1 cellular context compared by ENCODE assay signal in genomic region chr11:4060182-4060923, GRCh38.
TF ChIP-seq lines count a peak whose summit lies in the region.

No MANE protein-coding gene starts in this region.

TF ChIP-seq in HepG2, 621 proteins besides CTCF, POLR2A, EP300 and RAD21 (continued from another document and continues in another):
- TF ChIP-seq, protein P1, sequence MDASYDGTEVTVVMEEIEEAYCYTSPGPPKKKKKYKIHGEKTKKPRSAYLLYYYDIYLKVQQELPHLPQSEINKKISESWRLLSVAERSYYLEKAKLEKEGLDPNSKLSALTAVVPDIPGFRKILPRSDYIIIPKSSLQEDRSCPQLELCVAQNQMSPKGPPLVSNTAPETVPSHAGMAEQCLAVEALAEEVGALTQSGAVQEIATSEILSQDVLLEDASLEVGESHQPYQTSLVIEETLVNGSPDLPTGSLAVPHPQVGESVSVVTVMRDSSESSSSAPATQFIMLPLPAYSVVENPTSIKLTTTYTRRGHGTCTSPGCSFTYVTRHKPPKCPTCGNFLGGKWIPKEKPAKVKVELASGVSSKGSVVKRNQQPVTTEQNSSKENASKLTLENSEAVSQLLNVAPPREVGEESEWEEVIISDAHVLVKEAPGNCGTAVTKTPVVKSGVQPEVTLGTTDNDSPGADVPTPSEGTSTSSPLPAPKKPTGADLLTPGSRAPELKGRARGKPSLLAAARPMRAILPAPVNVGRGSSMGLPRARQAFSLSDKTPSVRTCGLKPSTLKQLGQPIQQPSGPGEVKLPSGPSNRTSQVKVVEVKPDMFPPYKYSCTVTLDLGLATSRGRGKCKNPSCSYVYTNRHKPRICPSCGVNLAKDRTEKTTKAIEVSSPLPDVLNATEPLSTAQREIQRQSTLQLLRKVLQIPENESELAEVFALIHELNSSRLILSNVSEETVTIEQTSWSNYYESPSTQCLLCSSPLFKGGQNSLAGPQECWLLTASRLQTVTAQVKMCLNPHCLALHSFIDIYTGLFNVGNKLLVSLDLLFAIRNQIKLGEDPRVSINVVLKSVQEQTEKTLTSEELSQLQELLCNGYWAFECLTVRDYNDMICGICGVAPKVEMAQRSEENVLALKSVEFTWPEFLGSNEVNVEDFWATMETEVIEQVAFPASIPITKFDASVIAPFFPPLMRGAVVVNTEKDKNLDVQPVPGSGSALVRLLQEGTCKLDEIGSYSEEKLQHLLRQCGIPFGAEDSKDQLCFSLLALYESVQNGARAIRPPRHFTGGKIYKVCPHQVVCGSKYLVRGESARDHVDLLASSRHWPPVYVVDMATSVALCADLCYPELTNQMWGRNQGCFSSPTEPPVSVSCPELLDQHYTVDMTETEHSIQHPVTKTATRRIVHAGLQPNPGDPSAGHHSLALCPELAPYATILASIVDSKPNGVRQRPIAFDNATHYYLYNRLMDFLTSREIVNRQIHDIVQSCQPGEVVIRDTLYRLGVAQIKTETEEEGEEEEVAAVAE (CRISPR knock-in tag; IDR thresholded peaks at IDR 0.05; ENCODE audit: borderline replicate concordance) = no peak
- TF ChIP-seq SUZ12 (IDR thresholded peaks at IDR 0.05; ENCODE audit: low read depth, low read length) (no peak), GFI1 (CRISPR knock-in tag; IDR thresholded peaks at IDR 0.05; ENCODE audit: borderline replicate concordance) (no peak), KDM2A (CRISPR knock-in tag; IDR thresholded peaks at IDR 0.05; ENCODE audit: borderline replicate concordance, low read depth) (no peak), HNRNPL (IDR thresholded peaks at IDR 0.05; ENCODE audit: low read depth, low read length) (no peak), ZNF136 (CRISPR knock-in tag; IDR thresholded peaks at IDR 0.05; ENCODE audit: low read depth) (no peak), ZNF619 (CRISPR knock-in tag; IDR thresholded peaks at IDR 0.05) (no peak), KMT2B (CRISPR knock-in tag; IDR thresholded peaks at IDR 0.05) (no peak), POGZ (CRISPR knock-in tag; IDR thresholded peaks at IDR 0.05) (peak; percentile 62), ZNF468 (CRISPR knock-in tag; IDR thresholded peaks at IDR 0.05) (no peak), ELF3 (CRISPR knock-in tag; IDR thresholded peaks at IDR 0.05) (0 out of 2 replicates have a peak, but pooled peaks have one; percentile 18), ZNF235 (CRISPR knock-in tag; IDR thresholded peaks at IDR 0.05; ENCODE audit: borderline replicate concordance) (no peak), CC2D1A (CRISPR knock-in tag; IDR thresholded peaks at IDR 0.05) (no peak), MAFK (conservative IDR thresholded peaks at IDR 0.05 in 1 of 2, IDR thresholded peaks at IDR 0.05 in 1 of 2; ENCODE audit: low read length in 2 of 2) (no peak), HNRNPH1 (optimal IDR thresholded peaks at IDR 0.05; ENCODE audit: low read depth, low read length) (no peak), THAP8 (CRISPR knock-in tag; IDR thresholded peaks at IDR 0.05; ENCODE audit: borderline replicate concordance) (no peak), FOXJ3 (CRISPR knock-in tag; IDR thresholded peaks at IDR 0.05; ENCODE audit: borderline replicate concordance) (no peak; the same call in 1 of the 2 replicates), NR2F6 (IDR thresholded peaks at IDR 0.05) (peak; percentile 55), NR2F6 (CRISPR knock-in tag; IDR thresholded peaks at IDR 0.05) (peak; percentile 69), SMYD3 (CRISPR knock-in tag; IDR thresholded peaks at IDR 0.05) (no peak), ZFYVE20 (CRISPR knock-in tag; IDR thresholded peaks at IDR 0.05; ENCODE audit: borderline replicate concordance, low read depth) (no peak), MBNL3 (CRISPR knock-in tag; conservative IDR thresholded peaks at IDR 0.05) (no peak), NFKBIZ (CRISPR knock-in tag; IDR thresholded peaks at IDR 0.05) (0 out of 2 replicates have a peak, but pooled peaks have one; percentile 51), ZNF749 (CRISPR knock-in tag; IDR thresholded peaks at IDR 0.05; ENCODE audit: borderline replicate concordance) (no peak), ZNF891 (CRISPR knock-in tag; IDR thresholded peaks at IDR 0.05) (no peak), PITX1 (CRISPR knock-in tag; IDR thresholded peaks at IDR 0.05) (no peak), JUN (CRISPR knock-in tag; IDR thresholded peaks at IDR 0.05) (no peak), WIZ (CRISPR knock-in tag; IDR thresholded peaks at IDR 0.05) (no peak), ZNF850 (CRISPR knock-in tag; conservative IDR thresholded peaks at IDR 0.05) (no peak), BORCS8-MEF2B (CRISPR knock-in tag; IDR thresholded peaks at IDR 0.05) (no peak), ZNF644 (CRISPR knock-in tag; IDR thresholded peaks at IDR 0.05; ENCODE audit: low read depth) (no peak; the same call in 1 of the 2 replicates), GATAD2A (CRISPR knock-in tag; IDR thresholded peaks at IDR 0.05) (peak; percentile 91), FOXP1 (IDR thresholded peaks at IDR 0.05) (no peak), FOXP1 (CRISPR knock-in tag; IDR thresholded peaks at IDR 0.05) (peak; percentile 50), ZNF337 (CRISPR knock-in tag; IDR thresholded peaks at IDR 0.05; ENCODE audit: borderline replicate concordance, low read depth) (no peak), ZNF264 (CRISPR knock-in tag; IDR thresholded peaks at IDR 0.05) (no peak), CBX2 (IDR thresholded peaks at IDR 0.05; ENCODE audit: low read depth, low read length) (no peak), CBX2 (CRISPR knock-in tag; IDR thresholded peaks at IDR 0.05; ENCODE audit: low read depth) (no peak), EZH2 (conservative IDR thresholded peaks at IDR 0.05; ENCODE audit: low read depth, low read length) (no peak), NPAS2 (CRISPR knock-in tag; IDR thresholded peaks at IDR 0.05; ENCODE audit: borderline replicate concordance) (no peak), TP53 (CRISPR knock-in tag; conservative IDR thresholded peaks at IDR 0.05) (no peak), ZNF761 (CRISPR knock-in tag; conservative IDR thresholded peaks at IDR 0.05) (no peak), ZC3H13 (CRISPR knock-in tag; IDR thresholded peaks at IDR 0.05) (no peak), GTF2F1 (IDR thresholded peaks at IDR 0.05; ENCODE audit: low read length) (no peak)
- TF ChIP-seq, protein P2, sequence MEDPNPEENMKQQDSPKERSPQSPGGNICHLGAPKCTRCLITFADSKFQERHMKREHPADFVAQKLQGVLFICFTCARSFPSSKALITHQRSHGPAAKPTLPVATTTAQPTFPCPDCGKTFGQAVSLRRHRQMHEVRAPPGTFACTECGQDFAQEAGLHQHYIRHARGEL (CRISPR knock-in tag; IDR thresholded peaks at IDR 0.05) = no peak
- TF ChIP-seq, protein P3, sequence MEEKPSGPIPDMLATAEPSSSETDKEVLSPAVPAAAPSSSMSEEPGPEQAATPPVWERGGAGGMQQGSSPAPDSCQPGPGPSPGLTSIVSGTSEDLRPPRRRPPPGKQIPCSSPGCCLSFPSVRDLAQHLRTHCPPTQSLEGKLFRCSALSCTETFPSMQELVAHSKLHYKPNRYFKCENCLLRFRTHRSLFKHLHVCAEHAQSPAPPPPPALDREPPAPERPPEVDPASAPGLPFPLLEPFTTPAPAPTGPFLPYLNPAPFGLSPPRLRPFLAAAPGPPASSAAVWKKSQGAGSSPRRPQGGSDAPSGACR (CRISPR knock-in tag; IDR thresholded peaks at IDR 0.05) = no peak
- TF ChIP-seq, protein P4, sequence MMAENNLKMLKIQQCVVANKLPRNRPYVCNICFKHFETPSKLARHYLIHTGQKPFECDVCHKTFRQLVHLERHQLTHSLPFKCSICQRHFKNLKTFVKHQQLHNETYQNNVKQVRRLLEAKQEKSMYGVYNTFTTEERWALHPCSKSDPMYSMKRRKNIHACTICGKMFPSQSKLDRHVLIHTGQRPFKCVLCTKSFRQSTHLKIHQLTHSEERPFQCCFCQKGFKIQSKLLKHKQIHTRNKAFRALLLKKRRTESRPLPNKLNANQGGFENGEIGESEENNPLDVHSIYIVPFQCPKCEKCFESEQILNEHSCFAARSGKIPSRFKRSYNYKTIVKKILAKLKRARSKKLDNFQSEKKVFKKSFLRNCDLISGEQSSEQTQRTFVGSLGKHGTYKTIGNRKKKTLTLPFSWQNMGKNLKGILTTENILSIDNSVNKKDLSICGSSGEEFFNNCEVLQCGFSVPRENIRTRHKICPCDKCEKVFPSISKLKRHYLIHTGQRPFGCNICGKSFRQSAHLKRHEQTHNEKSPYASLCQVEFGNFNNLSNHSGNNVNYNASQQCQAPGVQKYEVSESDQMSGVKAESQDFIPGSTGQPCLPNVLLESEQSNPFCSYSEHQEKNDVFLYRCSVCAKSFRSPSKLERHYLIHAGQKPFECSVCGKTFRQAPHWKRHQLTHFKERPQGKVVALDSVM (CRISPR knock-in tag; IDR thresholded peaks at IDR 0.05) = no peak
- TF ChIP-seq, protein P5, sequence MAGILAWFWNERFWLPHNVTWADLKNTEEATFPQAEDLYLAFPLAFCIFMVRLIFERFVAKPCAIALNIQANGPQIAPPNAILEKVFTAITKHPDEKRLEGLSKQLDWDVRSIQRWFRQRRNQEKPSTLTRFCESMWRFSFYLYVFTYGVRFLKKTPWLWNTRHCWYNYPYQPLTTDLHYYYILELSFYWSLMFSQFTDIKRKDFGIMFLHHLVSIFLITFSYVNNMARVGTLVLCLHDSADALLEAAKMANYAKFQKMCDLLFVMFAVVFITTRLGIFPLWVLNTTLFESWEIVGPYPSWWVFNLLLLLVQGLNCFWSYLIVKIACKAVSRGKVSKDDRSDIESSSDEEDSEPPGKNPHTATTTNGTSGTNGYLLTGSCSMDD (CRISPR knock-in tag; IDR thresholded peaks at IDR 0.05) = no peak
- TF ChIP-seq, protein P6, sequence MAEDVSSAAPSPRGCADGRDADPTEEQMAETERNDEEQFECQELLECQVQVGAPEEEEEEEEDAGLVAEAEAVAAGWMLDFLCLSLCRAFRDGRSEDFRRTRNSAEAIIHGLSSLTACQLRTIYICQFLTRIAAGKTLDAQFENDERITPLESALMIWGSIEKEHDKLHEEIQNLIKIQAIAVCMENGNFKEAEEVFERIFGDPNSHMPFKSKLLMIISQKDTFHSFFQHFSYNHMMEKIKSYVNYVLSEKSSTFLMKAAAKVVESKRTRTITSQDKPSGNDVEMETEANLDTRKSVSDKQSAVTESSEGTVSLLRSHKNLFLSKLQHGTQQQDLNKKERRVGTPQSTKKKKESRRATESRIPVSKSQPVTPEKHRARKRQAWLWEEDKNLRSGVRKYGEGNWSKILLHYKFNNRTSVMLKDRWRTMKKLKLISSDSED (CRISPR knock-in tag; IDR thresholded peaks at IDR 0.05) = no peak
- TF ChIP-seq, protein P7, sequence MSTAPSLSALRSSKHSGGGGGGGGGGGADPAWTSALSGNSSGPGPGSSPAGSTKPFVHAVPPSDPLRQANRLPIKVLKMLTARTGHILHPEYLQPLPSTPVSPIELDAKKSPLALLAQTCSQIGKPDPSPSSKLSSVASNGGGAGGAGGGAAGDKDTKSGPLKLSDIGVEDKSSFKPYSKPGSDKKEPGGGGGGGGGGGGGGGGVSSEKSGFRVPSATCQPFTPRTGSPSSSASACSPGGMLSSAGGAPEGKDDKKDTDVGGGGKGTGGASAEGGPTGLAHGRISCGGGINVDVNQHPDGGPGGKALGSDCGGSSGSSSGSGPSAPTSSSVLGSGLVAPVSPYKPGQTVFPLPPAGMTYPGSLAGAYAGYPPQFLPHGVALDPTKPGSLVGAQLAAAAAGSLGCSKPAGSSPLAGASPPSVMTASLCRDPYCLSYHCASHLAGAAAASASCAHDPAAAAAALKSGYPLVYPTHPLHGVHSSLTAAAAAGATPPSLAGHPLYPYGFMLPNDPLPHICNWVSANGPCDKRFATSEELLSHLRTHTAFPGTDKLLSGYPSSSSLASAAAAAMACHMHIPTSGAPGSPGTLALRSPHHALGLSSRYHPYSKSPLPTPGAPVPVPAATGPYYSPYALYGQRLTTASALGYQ (CRISPR knock-in tag; IDR thresholded peaks at IDR 0.05) = peak; percentile 50; the same call in 1 of the 2 replicates
- TF ChIP-seq, protein P8, sequence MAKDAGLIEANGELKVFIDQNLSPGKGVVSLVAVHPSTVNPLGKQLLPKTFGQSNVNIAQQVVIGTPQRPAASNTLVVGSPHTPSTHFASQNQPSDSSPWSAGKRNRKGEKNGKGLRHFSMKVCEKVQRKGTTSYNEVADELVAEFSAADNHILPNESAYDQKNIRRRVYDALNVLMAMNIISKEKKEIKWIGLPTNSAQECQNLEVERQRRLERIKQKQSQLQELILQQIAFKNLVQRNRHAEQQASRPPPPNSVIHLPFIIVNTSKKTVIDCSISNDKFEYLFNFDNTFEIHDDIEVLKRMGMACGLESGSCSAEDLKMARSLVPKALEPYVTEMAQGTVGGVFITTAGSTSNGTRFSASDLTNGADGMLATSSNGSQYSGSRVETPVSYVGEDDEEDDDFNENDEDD (CRISPR knock-in tag; IDR thresholded peaks at IDR 0.05; ENCODE audit: borderline replicate concordance) = no peak
- TF ChIP-seq, protein P9, sequence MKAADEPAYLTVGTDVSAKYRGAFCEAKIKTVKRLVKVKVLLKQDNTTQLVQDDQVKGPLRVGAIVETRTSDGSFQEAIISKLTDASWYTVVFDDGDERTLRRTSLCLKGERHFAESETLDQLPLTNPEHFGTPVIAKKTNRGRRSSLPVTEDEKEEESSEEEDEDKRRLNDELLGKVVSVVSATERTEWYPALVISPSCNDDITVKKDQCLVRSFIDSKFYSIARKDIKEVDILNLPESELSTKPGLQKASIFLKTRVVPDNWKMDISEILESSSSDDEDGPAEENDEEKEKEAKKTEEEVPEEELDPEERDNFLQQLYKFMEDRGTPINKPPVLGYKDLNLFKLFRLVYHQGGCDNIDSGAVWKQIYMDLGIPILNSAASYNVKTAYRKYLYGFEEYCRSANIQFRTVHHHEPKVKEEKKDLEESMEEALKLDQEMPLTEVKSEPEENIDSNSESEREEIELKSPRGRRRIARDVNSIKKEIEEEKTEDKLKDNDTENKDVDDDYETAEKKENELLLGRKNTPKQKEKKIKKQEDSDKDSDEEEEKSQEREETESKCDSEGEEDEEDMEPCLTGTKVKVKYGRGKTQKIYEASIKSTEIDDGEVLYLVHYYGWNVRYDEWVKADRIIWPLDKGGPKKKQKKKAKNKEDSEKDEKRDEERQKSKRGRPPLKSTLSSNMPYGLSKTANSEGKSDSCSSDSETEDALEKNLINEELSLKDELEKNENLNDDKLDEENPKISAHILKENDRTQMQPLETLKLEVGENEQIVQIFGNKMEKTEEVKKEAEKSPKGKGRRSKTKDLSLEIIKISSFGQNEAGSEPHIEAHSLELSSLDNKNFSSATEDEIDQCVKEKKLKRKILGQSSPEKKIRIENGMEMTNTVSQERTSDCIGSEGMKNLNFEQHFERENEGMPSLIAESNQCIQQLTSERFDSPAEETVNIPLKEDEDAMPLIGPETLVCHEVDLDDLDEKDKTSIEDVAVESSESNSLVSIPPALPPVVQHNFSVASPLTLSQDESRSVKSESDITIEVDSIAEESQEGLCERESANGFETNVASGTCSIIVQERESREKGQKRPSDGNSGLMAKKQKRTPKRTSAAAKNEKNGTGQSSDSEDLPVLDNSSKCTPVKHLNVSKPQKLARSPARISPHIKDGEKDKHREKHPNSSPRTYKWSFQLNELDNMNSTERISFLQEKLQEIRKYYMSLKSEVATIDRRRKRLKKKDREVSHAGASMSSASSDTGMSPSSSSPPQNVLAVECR (CRISPR knock-in tag; IDR thresholded peaks at IDR 0.05; ENCODE audit: borderline replicate concordance) = no peak
